20 cellular contexts compared by ENCODE assay signal in genomic region chr6:16471898-16472297, GRCh38.
DNase-seq lines count a peak whose midpoint lies in the region; ATAC-seq and TF ChIP-seq lines count a peak whose summit lies in the region.
"Had no signal": no experiment of that assay in that cellular context is flagged by ENCODE, and none has a peak within 500 bp of the region (broad histone marks: within the 10 kb centered on the region; RNA-seq: fewer than 3 reads in every experiment).

No MANE protein-coding gene starts in this region.

- peak overlapping the region; percentile 3; the same call in 1 of the 2 replicates for H3K4me3 ChIP-seq in GM06990 (replicated peaks; ENCODE audit: low read depth, low read length)
- H3K4me3 ChIP-seq: breast epithelium, HAP-1, lung, psoas muscle, thyroid gland had no signal

- H3K27ac Mint-ChIP-seq in activated naive CD8-positive, alpha-beta T cell, result peak overlapping the region; percentile 91
- H3K27ac Mint-ChIP-seq in osteocyte (ENCODE audit: unreplicated experiment), result peak overlapping the region; percentile 63

- peaks cover 4% of the 10 kb centered on the region for H3K9me3 Mint-ChIP-seq in activated naive CD8-positive, alpha-beta T cell (ENCODE audit: low read depth)
- peaks cover 7% of the 10 kb centered on the region for H3K9me3 Mint-ChIP-seq in osteocyte (ENCODE audit: unreplicated experiment)

- H3K36me3 ChIP-seq in GM06990 (ENCODE audit: control insufficient read depth, insufficient read depth, low read length), result no peaks in the 10 kb centered on the region
- H3K36me3 ChIP-seq: breast epithelium, HAP-1, thyroid gland had no signal

- DNase-seq in GM06990 (ENCODE audit: extremely low read depth, insufficient read length), result no peak
- no peak for DNase-seq in osteocyte (ENCODE audit: extremely low spot score, unreplicated experiment)
- no peak for DNase-seq in NCI-H2107 (lab: John Stamatoyannopoulos, UW)
- no peak for DNase-seq in SHP77 (lab: John Stamatoyannopoulos, UW)
- DNase-seq: activated CD4-positive, CD25-positive, alpha-beta regulatory T cell treated with anti-CD3 and anti-CD28 coated beads, Interleukin-2, amount 50 U/mL, for 72 hours; DMS153; glutamatergic neuron; naive thymus-derived CD4-positive, alpha-beta T cell; NCI-H1930; NCI-H510A; psoas muscle; small intestine had no signal

- H3K36me3 Mint-ChIP-seq in activated naive CD8-positive, alpha-beta T cell, result peaks cover 19% of the 10 kb centered on the region
- H3K36me3 Mint-ChIP-seq in osteocyte (ENCODE audit: unreplicated experiment), result peaks cover 10% of the 10 kb centered on the region

- no peak overlapping the region for H3K4me3 Mint-ChIP-seq in activated naive CD8-positive, alpha-beta T cell
- no peak overlapping the region for H3K4me3 Mint-ChIP-seq in osteocyte (ENCODE audit: unreplicated experiment)

- TF ChIP-seq CTCF in GM06990 (IDR thresholded peaks at IDR 0.05; ENCODE audit: insufficient read depth, low read length, poor library complexity, severe bottlenecking), result no peak
- no peak for TF ChIP-seq CTCF in osteocyte (IDR thresholded peaks at IDR 0.05)

- peaks cover 72% of the 10 kb centered on the region for H3K4me1 Mint-ChIP-seq in activated naive CD8-positive, alpha-beta T cell (ENCODE audit: low read depth)
- peaks cover 35% of the 10 kb centered on the region for H3K4me1 Mint-ChIP-seq in osteocyte (ENCODE audit: unreplicated experiment)

- H3K27me3 Mint-ChIP-seq in activated naive CD8-positive, alpha-beta T cell, result no peaks in the 10 kb centered on the region
- no peaks in the 10 kb centered on the region for H3K27me3 Mint-ChIP-seq in osteocyte (ENCODE audit: unreplicated experiment)
- H3K27me3 Mint-ChIP-seq: naive thymus-derived CD4-positive, alpha-beta T cell had no signal

- ATAC-seq in HG03060 (IDR thresholded peaks at IDR 0.05; ENCODE audit: low read depth, unreplicated experiment), result peak; percentile 5
- no peak for ATAC-seq in HG03175 (IDR thresholded peaks at IDR 0.05; ENCODE audit: unreplicated experiment)
- ATAC-seq: naive thymus-derived CD4-positive, alpha-beta T cell; Right ventricle myocardium inferior had no signal

- H3K27me3 ChIP-seq in GM06990 (replicated peaks; ENCODE audit: control insufficient read depth, insufficient read depth, low read length), result no peaks in the 10 kb centered on the region
- H3K27me3 ChIP-seq: breast epithelium, thyroid gland had no signal
